Comparison of ENCODE assay signal across 13 cellular contexts in genomic region chr13:27858046-27858445, GRCh38.
"Had no signal": no experiment of that assay in that cellular context is flagged by ENCODE, and none has a peak within 500 bp of the region (broad histone marks: within the 10 kb centered on the region; RNA-seq: fewer than 3 reads in every experiment).

No MANE protein-coding gene starts in this region.

- H3K9ac ChIP-seq: SK-N-SH had no signal

- H3K4me3 ChIP-seq: MG63 had no signal

- H3K4me2 ChIP-seq: SK-N-SH had no signal

- H3K9me3 Mint-ChIP-seq: T-cell had no signal

- H3K9me3 ChIP-seq: MG63, SK-N-SH had no signal

- H3K9me2 ChIP-seq: SK-N-SH had no signal

- ATAC-seq: HepG2, T-cell had no signal

- H3K36me3 ChIP-seq: MG63 had no signal

- DNase-seq: IMR-90, Karpas-422, KG1, MG63, NCI-H1417 treated with DMSO at 0.1 percent for 48 hours, NCI-H1930, NCI-H2107, NCI-H2227 treated with DMSO at 0.1 percent for 48 hours, RPMI8226, SK-N-SH, SW 1271, T-cell had no signal

- H3K4me3 Mint-ChIP-seq: T-cell had no signal

- H3K36me3 Mint-ChIP-seq: T-cell had no signal

- H3K4me1 Mint-ChIP-seq: T-cell had no signal

- H3K27ac Mint-ChIP-seq: T-cell had no signal
